In the genomic region with DNA sequence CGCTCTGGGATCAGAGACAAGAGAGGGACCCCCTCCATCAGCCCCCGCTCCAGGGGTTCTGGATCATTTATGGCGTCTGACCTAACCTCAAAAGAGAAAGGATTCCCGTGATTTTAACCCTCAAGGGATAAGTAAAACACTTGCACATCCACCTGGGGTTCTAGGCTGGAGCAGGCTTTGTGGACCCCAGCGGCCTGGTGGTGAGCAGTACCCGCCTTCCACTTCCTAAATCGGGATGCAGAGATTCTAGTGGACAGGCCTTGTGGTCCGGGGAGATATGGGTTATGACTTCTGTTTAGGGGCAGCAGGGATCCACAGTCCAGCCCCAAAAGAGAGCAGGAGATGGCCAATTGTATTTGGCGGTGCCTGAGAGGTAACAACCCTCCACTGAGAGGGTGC, we compare ENCODE assay signal across 12 cellular contexts. TPM values are rescaled to one million over a fixed set of nuclear protein-coding genes. Genes with fewer than 3 reads are reported as not detected.
DNase-seq lines count a peak whose midpoint lies in the region; ATAC-seq, FAIRE-seq and TF ChIP-seq lines count a peak whose summit lies in the region.
"Had no signal": no experiment of that assay in that cellular context is flagged by ENCODE, and none has a peak within 500 bp of the region (broad histone marks: within the 10 kb centered on the region; RNA-seq: fewer than 3 reads in every experiment).

No MANE protein-coding gene starts in this region.

- H3K9me3 Mint-ChIP-seq in MCF 10A (ENCODE audit: unreplicated experiment): peaks cover 10% of the 10 kb centered on the region
- no peaks in the 10 kb centered on the region for H3K9me3 Mint-ChIP-seq in stimulated activated effector memory CD8-positive, alpha-beta T cell treated with anti-CD3 and anti-CD28 coated beads, Interleukin-12 subunit alpha, Interleukin-12 subunit beta, amount 100 ng/mL, for 72 hours

- H3K4me3 Mint-ChIP-seq in MCF 10A (ENCODE audit: unreplicated experiment): peak overlapping the region; percentile 80
- H3K4me3 Mint-ChIP-seq in stimulated activated effector memory CD8-positive, alpha-beta T cell treated with anti-CD3 and anti-CD28 coated beads, Interleukin-12 subunit alpha, Interleukin-12 subunit beta, amount 100 ng/mL, for 72 hours: peak overlapping the region; percentile 34
- H3K4me3 Mint-ChIP-seq: activated CD8-positive, alpha-beta T cell treated with anti-CD3 and anti-CD28 coated beads, Interleukin-2, amount 10 ng/mL, durations not matched to agents 7 days and 5 days had no signal

- BruUV-seq in MCF 10A (replicated peaks; lab: Mats Ljungman, UMichigan): no TSS peak

- no peak overlapping the region for H3K27ac Mint-ChIP-seq in MCF 10A (ENCODE audit: low read depth, unreplicated experiment)
- H3K27ac Mint-ChIP-seq in stimulated activated effector memory CD8-positive, alpha-beta T cell treated with anti-CD3 and anti-CD28 coated beads, Interleukin-12 subunit alpha, Interleukin-12 subunit beta, amount 100 ng/mL, for 72 hours: no peak overlapping the region
- H3K27ac Mint-ChIP-seq: activated CD8-positive, alpha-beta T cell treated with anti-CD3 and anti-CD28 coated beads, Interleukin-2, amount 10 ng/mL, durations not matched to agents 7 days and 5 days had no signal

- POLR2A ChIA-PET in MCF 10A (lab: Yijun Ruan, JAX): interaction anchor here (0.6 to 1.9 kb wide), 3 partner anchors 10 to 52 kb away, joined by 3 to 16 read pairs (median 3); no protein-coding TSS in a partner anchor

- H3K27me3 Mint-ChIP-seq in MCF 10A (ENCODE audit: insufficient read depth, unreplicated experiment): no peaks in the 10 kb centered on the region

- H3K9ac ChIP-seq in HUES48 (ENCODE audit: low read depth, low read length) (no peak overlapping the region), keratinocyte (ENCODE audit: control insufficient read depth, extremely low read depth, insufficient read depth, low read length) (peak overlapping the region; percentile 45)

- peaks cover 32% of the 10 kb centered on the region for H3K4me1 Mint-ChIP-seq in MCF 10A (ENCODE audit: insufficient read depth, unreplicated experiment)
- peaks cover 17% of the 10 kb centered on the region for H3K4me1 Mint-ChIP-seq in stimulated activated effector memory CD8-positive, alpha-beta T cell treated with anti-CD3 and anti-CD28 coated beads, Interleukin-12 subunit alpha, Interleukin-12 subunit beta, amount 100 ng/mL, for 72 hours

- no peak overlapping the region for H2AFZ ChIP-seq in keratinocyte (ENCODE audit: control insufficient read depth, low read length)

- peak overlapping the region; percentile 63 for H3K4me3 ChIP-seq in HUES48 (ENCODE audit: low read depth, low read length)
- peak overlapping the region in 1 of 3 experiments; percentile 15 for H3K4me3 ChIP-seq in keratinocyte (ENCODE audit: control insufficient read depth in 2 of 3, extremely low read depth in 1 of 3, insufficient read depth in 2 of 3, low read depth in 1 of 3, low read length in 3 of 3)

- ATAC-seq in stimulated activated effector memory CD8-positive, alpha-beta T cell treated with anti-CD3 and anti-CD28 coated beads, Interleukin-12 subunit alpha, Interleukin-12 subunit beta, amount 100 ng/mL, for 72 hours: no peak
- ATAC-seq in HG02798 (IDR thresholded peaks at IDR 0.05; ENCODE audit: poor library complexity, unreplicated experiment) (no peak), GM21529 (IDR thresholded peaks at IDR 0.05; ENCODE audit: unreplicated experiment) (no peak)
- ATAC-seq: foreskin keratinocyte had no signal

- TF ChIP-seq CTCF in MCF 10A (IDR thresholded peaks at IDR 0.05; ENCODE audit: unreplicated experiment): no peak
- no peak for TF ChIP-seq CTCF in keratinocyte (optimal IDR thresholded peaks at IDR 0.05 in 1 of 3, IDR thresholded peaks at IDR 0.05 in 1 of 3, conservative IDR thresholded peaks at IDR 0.05 in 1 of 3; ENCODE audit: extremely low read depth in 1 of 3, insufficient read depth in 2 of 3, low read length in 3 of 3)
- TF ChIP-seq CTCF in GM10266 (IDR thresholded peaks at IDR 0.05; ENCODE audit: control insufficient read depth, insufficient read depth, low read depth, missing control alignments): no peak

- dilution Hi-C loops in keratinocyte (cut with MboI; ENCODE audit: extremely low pct_ligation_motif_present, low sequenced_read_pairs): no loop called here

- H3K36me3 Mint-ChIP-seq in MCF 10A (ENCODE audit: insufficient read depth, unreplicated experiment): no peaks in the 10 kb centered on the region
- no peaks in the 10 kb centered on the region for H3K36me3 Mint-ChIP-seq in stimulated activated effector memory CD8-positive, alpha-beta T cell treated with anti-CD3 and anti-CD28 coated beads, Interleukin-12 subunit alpha, Interleukin-12 subunit beta, amount 100 ng/mL, for 72 hours

- H4K20me1 ChIP-seq in keratinocyte (ENCODE audit: control insufficient read depth, extremely low read depth, insufficient read depth, low read length): no peaks in the 10 kb centered on the region

- CTCF ChIA-PET in MCF 10A (lab: Yijun Ruan, JAX): no interaction called here

- no peaks in the 10 kb centered on the region for H3K79me2 ChIP-seq in keratinocyte (ENCODE audit: control insufficient read depth, insufficient read depth, low read length)

- intact Hi-C loops in MCF 10A (cut with micrococcal nuclease): no loop called here

- H3K4me2 ChIP-seq in keratinocyte (ENCODE audit: control insufficient read depth, extremely low read depth, insufficient read depth, low read depth, low read length): peak overlapping the region; percentile 41

- no peak for DNase-seq in MCF 10A (ENCODE audit: unreplicated experiment)
- no peak for DNase-seq in keratinocyte (ENCODE audit: low read depth, low spot score)
- no peak for DNase-seq in stimulated activated effector memory CD8-positive, alpha-beta T cell treated with anti-CD3 and anti-CD28 coated beads, Interleukin-12 subunit alpha, Interleukin-12 subunit beta, amount 100 ng/mL, for 72 hours (ENCODE audit: low spot score in 2 of 2)
- DNase-seq in GM10266 (ENCODE audit: extremely low spot score): no peak
- DNase-seq: activated CD8-positive, alpha-beta T cell treated with anti-CD3 and anti-CD28 coated beads, Interleukin-2, amount 10 ng/mL, durations not matched to agents 7 days and 5 days; foreskin keratinocyte; MM.1S; NCI-H748 treated with DMSO at 0.1 percent for 48 hours; SW 1271 had no signal

- peaks cover 52% of the 10 kb centered on the region for H3K27me3 ChIP-seq in HUES48 (ENCODE audit: control insufficient read depth, insufficient read depth, low read length)
- no peaks in the 10 kb centered on the region for H3K27me3 ChIP-seq in keratinocyte (ENCODE audit: control insufficient read depth, extremely low read depth, insufficient read depth, low read length)

- no peaks in the 10 kb centered on the region for H3K9me3 ChIP-seq in HUES48 (ENCODE audit: control insufficient read depth, insufficient read depth, low read length)
- H3K9me3 ChIP-seq in keratinocyte (ENCODE audit: control insufficient read depth, low read depth, low read length): no peaks in the 10 kb centered on the region

- no peaks in the 10 kb centered on the region for H3K36me3 ChIP-seq in HUES48 (ENCODE audit: control insufficient read depth, insufficient read depth, low read length)
- no peaks in the 10 kb centered on the region for H3K36me3 ChIP-seq in keratinocyte (ENCODE audit: control insufficient read depth in 2 of 2, extremely low read depth in 1 of 2, insufficient read depth in 2 of 2, low read length in 2 of 2)

- H3K9me1 ChIP-seq in keratinocyte (ENCODE audit: control insufficient read depth, extremely low read depth, insufficient read depth, low read length): no peaks in the 10 kb centered on the region

- no peak for FAIRE-seq in keratinocyte (lab: Jason Lieb, UNC)

- no peak overlapping the region for H3K27ac ChIP-seq in HUES48 (ENCODE audit: low read depth, low read length)
- no peak overlapping the region for H3K27ac ChIP-seq in keratinocyte (ENCODE audit: control insufficient read depth, insufficient read depth, low read length)
- H3K27ac ChIP-seq: foreskin keratinocyte had no signal

- H3K4me1 ChIP-seq in HUES48 (ENCODE audit: control insufficient read depth, insufficient read depth, low read length) (peaks cover 11% of the 10 kb centered on the region), keratinocyte (ENCODE audit: control insufficient read depth, extremely low read depth, insufficient read depth, low read length) (peaks cover 29% of the 10 kb centered on the region)

RNA-seq across cellular contexts. Expression of a gene that starts 0.7 kb away (rescaled TPM):
- total RNA-seq in MCF 10A (2022): 22.8 and 30.6 TPM in 2 replicates
- 7.7 to 13.6 TPM (median 8.3 TPM) in 3 replicates for polyA plus RNA-seq in keratinocyte
- polyA plus RNA-seq in keratinocyte (2011; ENCODE audit: low read depth): 4.5 TPM
- 7.1 and 10.9 TPM in 2 replicates for polyA plus RNA-seq in keratinocyte (2011; cell fraction: cytosol; rRNA removed)
- polyA plus RNA-seq in keratinocyte (2011; cell fraction: nucleus; rRNA removed): 19.5 and 25.2 TPM in 2 replicates
- polyA plus RNA-seq in keratinocyte (2012; ENCODE audit: low replicate concordance): 9.0 and 9.4 TPM in 2 replicates
- 11.0 to 20.7 TPM (median 16.5 TPM) in 3 replicates for polyA minus RNA-seq in keratinocyte
- polyA minus RNA-seq in keratinocyte (2011; cell fraction: cytosol; rRNA and poly(A)+ RNA removed): 16.3 TPM
- 15.8 and 17.8 TPM in 2 replicates for polyA minus RNA-seq in keratinocyte (2011; cell fraction: nucleus; rRNA and poly(A)+ RNA removed)
